1 cellular context compared by ENCODE assay signal in the genomic region with DNA sequence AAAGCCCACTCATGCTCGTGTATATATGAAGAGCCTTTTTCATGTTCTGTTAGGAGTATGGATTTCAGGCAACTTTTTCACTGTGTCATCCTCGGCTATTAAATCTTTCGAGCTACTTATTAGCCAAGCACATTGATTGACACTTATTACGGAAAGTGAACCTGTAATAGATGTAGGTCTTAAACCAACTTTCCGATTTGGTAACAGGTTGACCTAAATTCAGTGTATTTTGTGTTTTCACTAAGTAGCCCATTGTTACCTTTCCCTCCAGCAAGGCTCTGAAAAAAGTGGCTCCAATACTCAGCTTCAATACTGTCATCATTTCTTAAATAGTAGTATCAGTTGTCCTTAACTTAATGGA.
TF ChIP-seq lines count a peak whose summit lies in the region.

No MANE protein-coding gene starts in this region.

TF ChIP-seq in GM23338, 12 proteins besides CTCF, POLR2A, EP300 and RAD21 (continued from another document):
- TF ChIP-seq ETS1 (IDR thresholded peaks at IDR 0.05) (no peak), JUNB (IDR thresholded peaks at IDR 0.05; ENCODE audit: unreplicated experiment) (no peak), EZH2phosphoT487 (IDR thresholded peaks at IDR 0.05; ENCODE audit: unreplicated experiment) (no peak), STAT1 (IDR thresholded peaks at IDR 0.05; ENCODE audit: unreplicated experiment) (no peak)
